Comparison of ENCODE assay signal across 2 cellular contexts in genomic region chr1:202019235-202019558, GRCh38. TPM values are rescaled to one million over a fixed set of nuclear protein-coding genes. Genes with fewer than 3 reads are reported as not detected.
"Had no signal": no experiment of that assay in that cellular context is flagged by ENCODE, and none has a peak within 500 bp of the region (broad histone marks: within the 10 kb centered on the region; RNA-seq: fewer than 3 reads in every experiment).

No MANE protein-coding gene starts in this region.

RNA-seq across cellular contexts. Expression of gene ELF3, which starts 8.8 kb away (rescaled TPM):
- total RNA-seq: SK-MEL-5, skeletal muscle tissue had no signal
